Comparison of ENCODE assay signal across 23 cellular contexts in genomic region chr3:10763817-10764313, GRCh38. TPM values are rescaled to one million over a fixed set of nuclear protein-coding genes. Genes with fewer than 3 reads are reported as not detected.
A peak's percentile ranks its signal among the peaks of the same experiment; 100 is the strongest.
DNase-seq lines count a peak whose midpoint lies in the region; ATAC-seq and TF ChIP-seq lines count a peak whose summit lies in the region.
"Had no signal": no experiment of that assay in that cellular context is flagged by ENCODE, and none has a peak within 500 bp of the region (broad histone marks: within the 10 kb centered on the region; RNA-seq: fewer than 3 reads in every experiment).

No MANE protein-coding gene starts in this region.

- in situ Hi-C loops in mammary epithelial cell (cut with MboI; ENCODE audit: low sequenced_read_pairs in 2 of 2): loop anchor here in 1 of 2 donors (25.0 kb wide), 1 partner anchor 448 kb away; no protein-coding TSS in a partner anchor

- BruUV-seq in mammary epithelial cell (replicated peaks; lab: Mats Ljungman, UMichigan) (no TSS peak), MCF 10A (replicated peaks; lab: Mats Ljungman, UMichigan) (no TSS peak)

- H3K36me3 ChIP-seq in mammary epithelial cell (ENCODE audit: insufficient read depth, low read length): no peaks in the 10 kb centered on the region
- no peaks in the 10 kb centered on the region for H3K36me3 ChIP-seq in upper lobe of right lung
- H3K36me3 ChIP-seq: BE2C had no signal

- 92% methylated on average over 6 of the region's 13 CpGs for WGBS in mammary epithelial cell (ENCODE audit: low coverage, missing lambda C conversion rate)

- H3K27me3 ChIP-seq in mammary epithelial cell (ENCODE audit: insufficient read depth, low read length) (no peaks in the 10 kb centered on the region), upper lobe of right lung (peaks cover 17% of the 10 kb centered on the region)
- H3K27me3 ChIP-seq: BE2C had no signal

- CTCF ChIA-PET in mammary epithelial cell (lab: Charles Lee; ENCODE audit: low non-redundant PET) (no interaction called here), MCF 10A (lab: Yijun Ruan, JAX) (interaction anchor here (0.7 to 1.4 kb wide), 5 partner anchors 9 to 296 kb away, joined by 3 to 8 read pairs (median 3); no protein-coding TSS in a partner anchor)

- peaks cover 13% of the 10 kb centered on the region for H3K27me3 Mint-ChIP-seq in MCF 10A (ENCODE audit: insufficient read depth, unreplicated experiment)
- peaks cover 8% of the 10 kb centered on the region for H3K27me3 Mint-ChIP-seq in activated CD4-positive, alpha-beta T cell treated with anti-CD3 and anti-CD28 coated beads, Interleukin-2, amount 10 ng/mL, durations not matched to agents 24 days and 14 days

- H3K9me3 ChIP-seq in mammary epithelial cell (replicated peaks; ENCODE audit: insufficient read depth, low read length): no peaks in the 10 kb centered on the region
- no peaks in the 10 kb centered on the region for H3K9me3 ChIP-seq in upper lobe of right lung
- H3K9me3 ChIP-seq: BE2C had no signal

- H4K20me1 ChIP-seq in mammary epithelial cell (ENCODE audit: insufficient read depth, low read length): no peaks in the 10 kb centered on the region

- H3K27ac Mint-ChIP-seq in MCF 10A (ENCODE audit: low read depth, unreplicated experiment): no peak overlapping the region
- no peak overlapping the region for H3K27ac Mint-ChIP-seq in activated CD4-positive, alpha-beta T cell treated with anti-CD3 and anti-CD28 coated beads, Interleukin-2, amount 10 ng/mL, durations not matched to agents 24 days and 14 days
- H3K27ac Mint-ChIP-seq: CD4-positive, CD25-positive, alpha-beta regulatory T cell had no signal

- H3K4me1 Mint-ChIP-seq in MCF 10A (ENCODE audit: insufficient read depth, unreplicated experiment): no peaks in the 10 kb centered on the region
- no peaks in the 10 kb centered on the region for H3K4me1 Mint-ChIP-seq in activated CD4-positive, alpha-beta T cell treated with anti-CD3 and anti-CD28 coated beads, Interleukin-2, amount 10 ng/mL, durations not matched to agents 24 days and 14 days

- ATAC-seq in upper lobe of right lung: peak; percentile 5
- ATAC-seq: SK-N-SH treated with all-trans-retinoic acid at 6 μM for 48 hours had no signal

- TF ChIP-seq CTCF in mammary epithelial cell (conservative IDR thresholded peaks at IDR 0.05 in 1 of 2, IDR thresholded peaks at IDR 0.05 in 1 of 2; ENCODE audit: extremely low read depth in 1 of 2, insufficient read depth in 1 of 2, low read depth in 1 of 2, low read length in 2 of 2) (no peak), MCF 10A (IDR thresholded peaks at IDR 0.05; ENCODE audit: unreplicated experiment) (no peak), upper lobe of right lung (IDR thresholded peaks at IDR 0.05) (no peak)

- no peaks in the 10 kb centered on the region for H3K4me1 ChIP-seq in mammary epithelial cell (ENCODE audit: insufficient read depth, low read length)
- H3K4me1 ChIP-seq in upper lobe of right lung: no peaks in the 10 kb centered on the region
- H3K4me1 ChIP-seq: BE2C had no signal

- no peak overlapping the region for H3K4me2 ChIP-seq in mammary epithelial cell (ENCODE audit: insufficient read depth, low read depth, low read length)

- DNase-seq in mammary epithelial cell (no peak), MCF 10A (ENCODE audit: unreplicated experiment) (no peak), mesenteric fat pad (ENCODE audit: low spot score) (peak; percentile 64), upper lobe of right lung (no peak), HT-29 (ENCODE audit: low spot score) (no peak)
- DNase-seq in activated CD4-positive, alpha-beta T cell treated with anti-CD3 and anti-CD28 coated beads, Interleukin-2, amount 10 ng/mL, durations not matched to agents 24 days and 14 days: no peak
- no peak for DNase-seq in activated CD4-positive, alpha-beta T cell treated with anti-CD3 and anti-CD28 coated beads, Interleukin-2, amount 50 U/mL, for 48 hours
- DNase-seq: BE2C; CD4-positive, CD25-positive, alpha-beta regulatory T cell; COR-L47; DMS 273 treated with DMSO at 0.1 percent for 48 hours; DND-41; GOT3; KBM-7; NCI-H1105 treated with DMSO at 0.1 percent for 48 hours; NCI-H1694 treated with DMSO at 0.1 percent for 48 hours; NCI-H510A treated with DMSO at 0.1 percent for 48 hours; NCI-H82; RPMI8226; SIG-M5 had no signal

- POLR2A ChIA-PET in MCF 10A (lab: Yijun Ruan, JAX): no interaction called here

- H3K36me3 Mint-ChIP-seq in MCF 10A (ENCODE audit: insufficient read depth, unreplicated experiment): no peaks in the 10 kb centered on the region
- no peaks in the 10 kb centered on the region for H3K36me3 Mint-ChIP-seq in activated CD4-positive, alpha-beta T cell treated with anti-CD3 and anti-CD28 coated beads, Interleukin-2, amount 10 ng/mL, durations not matched to agents 24 days and 14 days (ENCODE audit: low read depth)
- H3K36me3 Mint-ChIP-seq: CD4-positive, CD25-positive, alpha-beta regulatory T cell had no signal

- H3K27ac ChIP-seq in mammary epithelial cell (ENCODE audit: insufficient read depth, low read depth, low read length): no peak overlapping the region
- H3K27ac ChIP-seq in cingulate gyrus (ENCODE audit: low read depth, low read length): peak overlapping the region; percentile 63
- no peak overlapping the region for H3K27ac ChIP-seq in upper lobe of right lung

- intact Hi-C loops in mammary epithelial cell (cut with micrococcal nuclease): no loop called here
- intact Hi-C loops in MCF 10A (cut with micrococcal nuclease): no loop called here
- intact Hi-C loops in upper lobe of right lung (cut with DNase I): no loop called here
- intact Hi-C loops in activated CD4-positive, alpha-beta T cell treated with anti-CD3 and anti-CD28 coated beads, Interleukin-2, amount 10 ng/mL, durations not matched to agents 24 days and 14 days (cut with micrococcal nuclease): no loop called here

- H2AFZ ChIP-seq in mammary epithelial cell (ENCODE audit: low read depth, low read length): peak overlapping the region; percentile 57

- no peak overlapping the region for H3K4me3 ChIP-seq in mammary epithelial cell (replicated peaks in 1 of 3; ENCODE audit: insufficient read depth in 1 of 3, low read depth in 2 of 3, low read length in 3 of 3)
- no peak overlapping the region for H3K4me3 ChIP-seq in upper lobe of right lung

- H3K4me3 Mint-ChIP-seq in MCF 10A (ENCODE audit: unreplicated experiment): no peak overlapping the region
- H3K4me3 Mint-ChIP-seq in activated CD4-positive, alpha-beta T cell treated with anti-CD3 and anti-CD28 coated beads, Interleukin-2, amount 10 ng/mL, durations not matched to agents 24 days and 14 days: no peak overlapping the region
- H3K4me3 Mint-ChIP-seq: CD4-positive, CD25-positive, alpha-beta regulatory T cell had no signal

- no peak overlapping the region for H3K9ac ChIP-seq in mammary epithelial cell (ENCODE audit: insufficient read depth, low read length)

- H3K79me2 ChIP-seq in mammary epithelial cell (ENCODE audit: insufficient read depth, low read length): no peaks in the 10 kb centered on the region

- dilution Hi-C loops in mammary epithelial cell (cut with HindIII; ENCODE audit: low sequenced_read_pairs): loop anchor here (25.0 kb wide), 1 partner anchor 273 kb away; no protein-coding TSS in a partner anchor

- H3K9me3 Mint-ChIP-seq in MCF 10A (ENCODE audit: unreplicated experiment): no peaks in the 10 kb centered on the region
- H3K9me3 Mint-ChIP-seq in activated CD4-positive, alpha-beta T cell treated with anti-CD3 and anti-CD28 coated beads, Interleukin-2, amount 10 ng/mL, durations not matched to agents 24 days and 14 days: no peaks in the 10 kb centered on the region

RNA-seq across cellular contexts. Expression of gene SLC6A11, which starts 52.2 kb away (rescaled TPM):
- total RNA-seq in mammary epithelial cell (1 to 10 TPM; 2.5 to 7.8 TPM), MCF 10A (2022) (1.4 and 1.5 TPM in 2 replicates), mesenteric fat pad (not detected), upper lobe of right lung (0.17 TPM)
- 10.7 TPM for polyA plus RNA-seq in mammary epithelial cell
- polyA minus RNA-seq in mammary epithelial cell: 19.1 TPM
- not detected in 2 replicates for total RNA-seq in activated CD4-positive, alpha-beta T cell treated with anti-CD3 and anti-CD28 coated beads, Interleukin-2, amount 10 ng/mL, durations not matched to agents 24 days and 14 days
- total RNA-seq in HT-29 (2014; rRNA removed; shearing (Covaris generic)): not detected in 2 replicates
- total RNA-seq: A172; CD4-positive, CD25-positive, alpha-beta regulatory T cell had no signal
- polyA plus RNA-seq: CD4-positive, CD25-positive, alpha-beta regulatory T cell had no signal
